ENCODE assay signal across 13 cellular contexts in the genomic region with DNA sequence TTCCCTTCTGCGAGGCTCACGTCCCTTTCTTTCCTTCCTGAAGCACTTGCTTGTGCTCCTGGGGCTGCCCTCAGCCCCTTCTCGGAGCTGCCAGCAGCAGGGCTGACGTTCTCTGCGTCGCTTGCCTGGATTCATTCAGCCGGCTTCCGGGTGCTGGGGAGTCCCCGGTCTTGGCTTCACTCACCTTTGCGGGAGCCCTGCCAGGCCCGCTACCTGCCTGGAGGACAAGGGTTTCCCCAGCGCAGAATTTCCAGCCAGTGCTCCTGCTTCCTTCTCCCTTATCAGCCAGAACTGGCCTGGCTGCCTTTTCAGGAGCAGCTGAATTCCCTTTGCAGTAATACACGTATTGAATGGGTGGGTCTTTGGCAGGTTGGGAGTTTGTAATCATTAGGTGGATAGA. TPM values are rescaled to one million over a fixed set of nuclear protein-coding genes. Genes with fewer than 3 reads are reported as not detected.
DNase-seq lines count a peak whose midpoint lies in the region; ATAC-seq and TF ChIP-seq lines count a peak whose summit lies in the region.
"Had no signal": no experiment of that assay in that cellular context is flagged by ENCODE, and none has a peak within 500 bp of the region (broad histone marks: within the 10 kb centered on the region; RNA-seq: fewer than 3 reads in every experiment).

No MANE protein-coding gene starts in this region.

- H3K36me3 ChIP-seq in mucosa of stomach (ENCODE audit: control insufficient read depth, insufficient read depth, low read length) (no peaks in the 10 kb centered on the region), aorta (ENCODE audit: control insufficient read depth in 1 of 2, insufficient read depth in 2 of 2, low read length in 1 of 2) (peaks cover 0 to 2% of the 10 kb centered on the region in 2 donors)

- peaks cover 49% of the 10 kb centered on the region for H3K4me1 Mint-ChIP-seq in central memory CD8-positive, alpha-beta T cell

- H3K27me3 Mint-ChIP-seq in central memory CD8-positive, alpha-beta T cell: no peaks in the 10 kb centered on the region
- H3K27me3 Mint-ChIP-seq: stimulated activated naive CD8-positive, alpha-beta T cell treated with anti-CD3 and anti-CD28 coated beads, Interleukin-15, amount 100 ng/mL, for 72 hours had no signal

- TF ChIP-seq CTCF in C4-2B (conservative IDR thresholded peaks at IDR 0.05): no peak

- H3K4me1 ChIP-seq in mucosa of stomach (ENCODE audit: control insufficient read depth, insufficient read depth, low read length): peaks cover 41% of the 10 kb centered on the region
- H3K4me1 ChIP-seq in aorta (ENCODE audit: control insufficient read depth in 1 of 2, insufficient read depth in 2 of 2, low read length in 2 of 2): no peaks in the 10 kb centered on the region
- H3K4me1 ChIP-seq: ascending aorta had no signal

- 92 to 94% methylated on average over 13 of the region's 13 CpGs for WGBS in aorta, 2 donors

- H3K4me3 Mint-ChIP-seq in central memory CD8-positive, alpha-beta T cell: no peak overlapping the region
- H3K4me3 Mint-ChIP-seq: stimulated activated naive CD8-positive, alpha-beta T cell treated with anti-CD3 and anti-CD28 coated beads, Interleukin-15, amount 100 ng/mL, for 72 hours had no signal

- DNase-seq in DMS153 (lab: John Stamatoyannopoulos, UW) (peak; percentile 68), aorta (no peak), GM19240 (ENCODE audit: insufficient read length, low spot score) (no peak)
- no peak for DNase-seq in central memory CD8-positive, alpha-beta T cell (ENCODE audit: low spot score in 2 of 2)
- DNase-seq: heart left ventricle; SIG-M5; stimulated activated CD4-positive, alpha-beta T cell treated with anti-CD3 and anti-CD28 coated beads, Interleukin-2, amount 100 ng/mL, for 48 hours; stimulated activated naive CD8-positive, alpha-beta T cell treated with anti-CD3 and anti-CD28 coated beads, Interleukin-15, amount 100 ng/mL, for 72 hours had no signal

- no peak for ATAC-seq in central memory CD8-positive, alpha-beta T cell (replicated peaks; ENCODE audit: extremely low read depth, poor library complexity, severe bottlenecking)
- ATAC-seq in HG02642 (IDR thresholded peaks at IDR 0.05; ENCODE audit: poor library complexity, unreplicated experiment) (no peak), aorta (ENCODE audit: low FRiP score) (no peak)
- ATAC-seq: stimulated activated naive CD8-positive, alpha-beta T cell treated with anti-CD3 and anti-CD28 coated beads, Interleukin-15, amount 100 ng/mL, for 72 hours had no signal

- peak overlapping the region; percentile 15 for H3K9ac ChIP-seq in mucosa of stomach (ENCODE audit: low read length)

- intact Hi-C loops in aorta (cut with DNase I): no loop called here

- H3K27ac ChIP-seq in C4-2B: peak overlapping the region; percentile 81
- H3K27ac ChIP-seq in aorta (ENCODE audit: low read depth in 1 of 2, low read length in 2 of 2): no peak overlapping the region
- H3K27ac ChIP-seq: ascending aorta, heart left ventricle had no signal

- H3K9me3 ChIP-seq in mucosa of stomach (ENCODE audit: control insufficient read depth, low read length): no peaks in the 10 kb centered on the region
- no peaks in the 10 kb centered on the region for H3K9me3 ChIP-seq in aorta (ENCODE audit: control insufficient read depth, low read length)
- H3K9me3 ChIP-seq: ascending aorta, heart left ventricle had no signal

- H3K27me3 ChIP-seq in mucosa of stomach (ENCODE audit: control insufficient read depth, insufficient read depth, low read length): no peaks in the 10 kb centered on the region
- no peaks in the 10 kb centered on the region for H3K27me3 ChIP-seq in aorta (ENCODE audit: control insufficient read depth in 1 of 2, insufficient read depth in 2 of 2, low read length in 1 of 2)
- H3K27me3 ChIP-seq: ascending aorta, heart left ventricle had no signal

- peak overlapping the region; percentile 97 for H3K27ac Mint-ChIP-seq in central memory CD8-positive, alpha-beta T cell (ENCODE audit: low read depth)

- peaks cover 37% of the 10 kb centered on the region for H3K36me3 Mint-ChIP-seq in central memory CD8-positive, alpha-beta T cell (ENCODE audit: insufficient read depth)

- H3K4me3 ChIP-seq in mucosa of stomach (ENCODE audit: low read length): no peak overlapping the region
- no peak overlapping the region for H3K4me3 ChIP-seq in aorta (ENCODE audit: low read length in 2 of 2)
- H3K4me3 ChIP-seq: ascending aorta, heart left ventricle had no signal

- no peaks in the 10 kb centered on the region for H3K9me3 Mint-ChIP-seq in central memory CD8-positive, alpha-beta T cell
- H3K9me3 Mint-ChIP-seq: stimulated activated naive CD8-positive, alpha-beta T cell treated with anti-CD3 and anti-CD28 coated beads, Interleukin-15, amount 100 ng/mL, for 72 hours had no signal

RNA-seq across cellular contexts. Expression of a gene that starts 22.1 kb away (rescaled TPM):
- total RNA-seq in aorta: not detected
- not detected for polyA plus RNA-seq in aorta
- total RNA-seq: ascending aorta, heart left ventricle, NCI-H460 had no signal
- polyA plus RNA-seq: heart left ventricle had no signal

RNA-seq across cellular contexts. Expression of a gene that starts 34.5 kb away (rescaled TPM):
- total RNA-seq in aorta: 100 to 1,000 TPM in 1 of 2 donors, 10 to 100 TPM in 1; 79.2 to 148 TPM
- 100 to 1,000 TPM in 1 of 2 donors, 10 to 100 TPM in 1; 99.0 to 107 TPM for polyA plus RNA-seq in aorta

RNA-seq across cellular contexts. Expression of a gene that starts 46.1 kb away (rescaled TPM):
- 10 to 100 TPM; 37.7 to 38.5 TPM for total RNA-seq in aorta
- 10 to 100 TPM; 12.4 to 19.3 TPM for polyA plus RNA-seq in aorta

RNA-seq across cellular contexts. Expression of a gene that starts 46.6 kb away (rescaled TPM):
- total RNA-seq in aorta: 10 to 100 TPM; 26.0 to 26.6 TPM
- polyA plus RNA-seq in aorta: 10 to 100 TPM; 19.8 to 57.6 TPM
